22 cellular contexts compared by ENCODE assay signal in the genomic region with DNA sequence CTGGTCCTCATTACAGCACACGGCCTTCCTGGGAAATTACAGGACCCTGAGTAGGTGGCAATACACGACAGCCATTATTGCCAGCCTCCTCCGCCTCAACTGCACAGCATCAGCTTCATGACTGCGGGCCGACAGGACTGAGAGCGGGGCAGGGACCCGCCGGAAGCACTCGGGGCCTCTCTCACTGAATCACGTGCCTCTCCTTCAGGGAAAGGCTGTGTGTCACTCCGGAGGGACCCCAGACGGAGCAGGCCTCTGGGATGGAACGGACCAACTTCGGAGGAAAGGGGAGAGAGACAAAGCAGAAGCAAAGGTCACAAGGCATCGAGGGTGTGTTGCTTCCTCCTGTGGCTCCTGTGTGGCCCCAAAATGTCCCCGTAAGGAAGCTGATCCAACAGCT.
"Had no signal": no experiment of that assay in that cellular context is flagged by ENCODE, and none has a peak within 500 bp of the region (broad histone marks: within the 10 kb centered on the region; RNA-seq: fewer than 3 reads in every experiment).

No MANE protein-coding gene starts in this region.

- H3K36me3 Mint-ChIP-seq: naive B cell had no signal

- DNase-seq: dermis blood vessel endothelial cell; erythroblast; foreskin keratinocyte; head of caudate nucleus; kidney; left cardiac atrium; left ventricle myocardium superior; naive B cell; sigmoid colon; stimulated activated CD4-positive, alpha-beta T cell treated with anti-CD3 and anti-CD28 coated beads, Interleukin-2, amount 100 ng/mL, for 24 hours; stimulated activated CD4-positive, alpha-beta T cell treated with anti-CD3 and anti-CD28 coated beads, Interleukin-4, amount 100 ng/mL, for 4 hours; stimulated activated naive CD4-positive, alpha-beta T cell; stomach; substantia nigra; trophoblast cell had no signal

- H2AFZ ChIP-seq: hepatocyte had no signal

- H3K4me1 Mint-ChIP-seq: nephron had no signal

- H3K4me2 ChIP-seq: hepatocyte had no signal

- H3K27me3 ChIP-seq: foreskin keratinocyte, hepatocyte, sigmoid colon, stomach had no signal

- H3K9me3 ChIP-seq: sigmoid colon, stomach had no signal

- ATAC-seq: foreskin keratinocyte, left cardiac atrium, left ventricle myocardium superior had no signal

- H3K27me3 Mint-ChIP-seq: naive B cell had no signal

- H3K79me2 ChIP-seq: hepatocyte had no signal

- H3K4me3 ChIP-seq: hepatocyte, lung, sigmoid colon, skin epidermis, stomach had no signal

- H3K27ac ChIP-seq: foreskin keratinocyte, hepatocyte, sigmoid colon, skin epidermis, stomach had no signal

- H3K4me1 ChIP-seq: foreskin keratinocyte, sigmoid colon had no signal

- H3K4me3 Mint-ChIP-seq: nephron had no signal

- FAIRE-seq: colon, endothelial cell of umbilical vein, kidney, urothelium cell line had no signal

- H3K9me3 Mint-ChIP-seq: naive B cell, nephron had no signal
